In the genomic region with DNA sequence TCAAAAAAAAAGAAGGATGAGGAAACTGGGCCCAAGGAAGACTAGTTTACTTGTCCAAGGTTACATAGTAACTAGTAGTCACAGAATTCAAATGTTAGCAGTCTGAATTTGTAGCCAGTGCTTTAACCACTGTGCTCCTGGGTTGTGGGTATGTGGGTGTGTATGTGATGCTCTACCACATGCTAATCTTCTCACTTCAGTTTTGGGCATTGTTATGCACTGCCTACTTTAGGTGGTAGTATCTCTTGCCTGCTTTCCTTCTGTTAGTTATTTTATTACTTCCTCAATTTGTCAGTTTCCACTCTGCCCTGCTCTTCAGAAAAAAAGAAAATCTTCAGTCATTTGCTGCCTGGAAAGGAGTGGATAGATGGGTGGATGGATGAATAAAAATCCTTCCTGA, we compare ENCODE assay signal across 13 cellular contexts.
"Had no signal": no experiment of that assay in that cellular context is flagged by ENCODE, and none has a peak within 500 bp of the region (broad histone marks: within the 10 kb centered on the region; RNA-seq: fewer than 3 reads in every experiment).

No MANE protein-coding gene starts in this region.

- ATAC-seq: left ventricle myocardium superior; stimulated activated naive CD8-positive, alpha-beta T cell treated with anti-CD3 and anti-CD28 coated beads, Interleukin-15, Interleukin-2, amounts not matched to agents 100 U/mL and 50 U/mL, for 24 hours had no signal

- DNase-seq: activated CD4-positive, alpha-beta memory T cell treated with anti-CD3 and anti-CD28 coated beads for 36 hours; activated effector memory CD4-positive, alpha-beta T cell treated with Interleukin-2 at 50 U/mL for 16 hours; activated naive CD4-positive, alpha-beta T cell treated with anti-CD3 and anti-CD28 coated beads, Interleukin-2, amount 50 U/mL, for 16 hours; activated T-cell treated with anti-CD3 and anti-CD28 coated beads, Interleukin-2, amount 50 U/mL, for 24 hours; caudate nucleus; colonic mucosa; hypothalamus; left ventricle myocardium superior; mesenchymal stem cell; stimulated activated CD4-positive, alpha-beta T cell treated with anti-CD3 and anti-CD28 coated beads, Interleukin-2, amount 100 ng/mL, for 48 hours; stimulated activated naive CD8-positive, alpha-beta T cell treated with anti-CD3 and anti-CD28 coated beads, Interleukin-15, Interleukin-2, amounts not matched to agents 100 U/mL and 50 U/mL, for 24 hours; trophoblast cell had no signal

- H3K27me3 Mint-ChIP-seq: activated CD4-positive, alpha-beta memory T cell treated with anti-CD3 and anti-CD28 coated beads for 36 hours; activated T-cell treated with anti-CD3 and anti-CD28 coated beads, Interleukin-2, amount 50 U/mL, for 24 hours; progenitor cell of endocrine pancreas had no signal

- H3K4me3 Mint-ChIP-seq: activated CD4-positive, alpha-beta memory T cell treated with anti-CD3 and anti-CD28 coated beads for 36 hours; activated T-cell treated with anti-CD3 and anti-CD28 coated beads, Interleukin-2, amount 50 U/mL, for 24 hours had no signal

- H3K27ac Mint-ChIP-seq: activated CD4-positive, alpha-beta memory T cell treated with anti-CD3 and anti-CD28 coated beads for 36 hours; activated T-cell treated with anti-CD3 and anti-CD28 coated beads, Interleukin-2, amount 50 U/mL, for 24 hours; progenitor cell of endocrine pancreas had no signal

- H3K9me3 Mint-ChIP-seq: activated CD4-positive, alpha-beta memory T cell treated with anti-CD3 and anti-CD28 coated beads for 36 hours; activated T-cell treated with anti-CD3 and anti-CD28 coated beads, Interleukin-2, amount 50 U/mL, for 24 hours had no signal
